25 cellular contexts compared by ENCODE assay signal in genomic region chr18:31273812-31274527, GRCh38. TPM values are rescaled to one million over a fixed set of nuclear protein-coding genes. Genes with fewer than 3 reads are reported as not detected.
DNase-seq lines count a peak whose midpoint lies in the region; ATAC-seq, FAIRE-seq and TF ChIP-seq lines count a peak whose summit lies in the region.
"Had no signal": no experiment of that assay in that cellular context is flagged by ENCODE, and none has a peak within 500 bp of the region (broad histone marks: within the 10 kb centered on the region; RNA-seq: fewer than 3 reads in every experiment).

No MANE protein-coding gene starts in this region.

- H3K4me2 ChIP-seq in GM12878 (ENCODE audit: control insufficient read depth, insufficient read depth), result no peak overlapping the region

- no peak for FAIRE-seq in GM12878 (lab: Jason Lieb, UNC)
- FAIRE-seq: HTR-8/SVneo had no signal

- no peaks in the 10 kb centered on the region for H3K27me3 ChIP-seq in GM12878 (replicated peaks in 1 of 2; ENCODE audit: control insufficient read depth in 2 of 2, insufficient read depth in 2 of 2, low read length in 1 of 2)
- H3K27me3 ChIP-seq in suprapubic skin, result no peaks in the 10 kb centered on the region
- H3K27me3 ChIP-seq in psoas muscle (ENCODE audit: insufficient read depth in 3 of 3, low read length in 2 of 3), result no peaks in the 10 kb centered on the region
- H3K27me3 ChIP-seq: sigmoid colon, SJCRH30 had no signal

- H2AFZ ChIP-seq in GM12878 (ENCODE audit: control insufficient read depth, low read depth, low read length), result no peak overlapping the region

- no peak overlapping the region for H3K9ac ChIP-seq in GM12878 (ENCODE audit: control insufficient read depth, insufficient read depth, low read length)

- no peak overlapping the region for H3K27ac ChIP-seq in GM12878 (ENCODE audit: control insufficient read depth, insufficient read depth)
- peak overlapping the region; percentile 78 for H3K27ac ChIP-seq in suprapubic skin
- H3K27ac ChIP-seq in psoas muscle, result no peak overlapping the region
- H3K27ac ChIP-seq: coronary artery, SJCRH30 had no signal

- 40% methylated on average over 5 of the region's 5 CpGs for WGBS in GM12878 (ENCODE audit: insufficient coverage, insufficient replicate concordance, low lambda C conversion rate, missing lambda C conversion rate)
- WGBS in suprapubic skin, result 42% methylated on average over 5 of the region's 5 CpGs
- 56 to 59% (median 56%) methylated on average over 5 of the region's 5 CpGs for WGBS in psoas muscle, 3 donors

- no TSS peak for BruUV-seq in GM12878 (replicated peaks; lab: Mats Ljungman, UMichigan)

- no peaks in the 10 kb centered on the region for H3K79me2 ChIP-seq in GM12878 (ENCODE audit: control insufficient read depth, insufficient read depth, low read length)

- TF ChIP-seq CTCF in GM12878 (IDR thresholded peaks at IDR 0.05 in 2 of 3, conservative IDR thresholded peaks at IDR 0.05 in 1 of 3; ENCODE audit: control insufficient read depth in 2 of 3, extremely low read depth in 1 of 3, insufficient read depth in 1 of 3, low read depth in 3 of 3, low read length in 3 of 3) (no peak; a peak in 1 of 6 replicates), suprapubic skin (IDR thresholded peaks at IDR 0.05) (no peak), psoas muscle (IDR thresholded peaks at IDR 0.05) (no peak)

- H3K4me3 ChIP-seq in GM12878 (no peak overlapping the region), suprapubic skin (peak overlapping the region; percentile 4), psoas muscle (no peak overlapping the region)
- H3K4me3 ChIP-seq: coronary artery, sigmoid colon, SJCRH30 had no signal

- CTCF ChIA-PET in GM12878 (lab: Yijun Ruan, JAX), result no interaction called here

- intact Hi-C loops in GM12878 (cut with micrococcal nuclease; ENCODE audit: unreplicated experiment) (no loop called here), psoas muscle (cut with DNase I) (no loop called here)

- ATAC-seq in GM12878 (no peak), left lobe of liver (peak; percentile 80), GM18909 (IDR thresholded peaks at IDR 0.05; ENCODE audit: poor library complexity, unreplicated experiment) (no peak), psoas muscle (no peak)
- ATAC-seq: activated naive CD4-positive, alpha-beta T cell treated with anti-CD3 and anti-CD28 coated beads, Interleukin-2, amount 50 U/mL, for 72 hours; activated T-cell treated with anti-CD3 and anti-CD28 coated beads, Interleukin-2, amount 50 U/mL, for 4 hours; T-helper 17 cell; WTC11 had no signal

- peak in 2 of 3 experiments; percentile 8 to 67 for DNase-seq in NCI-H1417 (lab: John Stamatoyannopoulos, UW)
- no peak for DNase-seq in NCI-H1417 treated with DMSO at 0.1 percent for 48 hours (lab: John Stamatoyannopoulos, UW)
- no peak for DNase-seq in GM12878 (ENCODE audit: low read depth, low spot score)
- no peak for DNase-seq in left lobe of liver (ENCODE audit: low spot score)
- no peak for DNase-seq in suprapubic skin (ENCODE audit: low spot score in 2 of 2)
- DNase-seq in psoas muscle, result no peak
- no peak for DNase-seq in iPS-NIHi11 (ENCODE audit: low spot score)
- DNase-seq: activated CD4-positive, alpha-beta memory T cell treated with anti-CD3 and anti-CD28 coated beads, Interleukin-2, amount 10 ng/mL, durations not matched to agents 7 days and 5 days; activated T-cell treated with anti-CD3 and anti-CD28 coated beads, Interleukin-2, amount 50 U/mL, for 4 hours; DMS79 treated with DMSO at 0.1 percent for 48 hours; kidney glomerular epithelial cell; NCI-H187; nucleus accumbens; sigmoid colon; T-helper 17 cell had no signal

- H4K20me1 ChIP-seq in GM12878 (ENCODE audit: control insufficient read depth, insufficient read depth), result no peaks in the 10 kb centered on the region

- SMC1A ChIA-PET in GM12878 (lab: Charles Lee; ENCODE audit: uncharacterized antibody, unreplicated experiment), result interaction anchor here (0.8 kb wide), 1 partner anchor 11 kb away, joined by 3 read pairs; no protein-coding TSS in a partner anchor

- 0 out of 2 replicates have a peak, but pooled peaks have one; percentile 18 for TF ChIP-seq RAD21 in GM12878 (IDR thresholded peaks at IDR 0.05; ENCODE audit: insufficient read depth, low read depth, low read length)

- H3K9me3 ChIP-seq in GM12878 (replicated peaks; ENCODE audit: control insufficient read depth, insufficient read depth, low read length), result no peaks in the 10 kb centered on the region; the same call in 2 of the 3 replicates
- no peaks in the 10 kb centered on the region for H3K9me3 ChIP-seq in suprapubic skin
- no peaks in the 10 kb centered on the region for H3K9me3 ChIP-seq in psoas muscle
- H3K9me3 ChIP-seq: sigmoid colon, SJCRH30 had no signal

- RAD21 ChIA-PET in GM12878 (lab: Charles Lee; ENCODE audit: unreplicated experiment), result no interaction called here

- TF ChIP-seq POLR2A in GM12878 (IDR thresholded peaks at IDR 0.05; ENCODE audit: low read depth, low read length), result no peak
- no peak for TF ChIP-seq POLR2A in suprapubic skin (IDR thresholded peaks at IDR 0.05)

- in situ Hi-C loops in GM12878 (cut with MboI), result no loop called here

- POLR2A ChIA-PET in GM12878 (lab: Charles Lee), result no interaction called here

- TF ChIP-seq EP300 in GM12878 (IDR thresholded peaks at IDR 0.05; ENCODE audit: borderline replicate concordance in 1 of 2, control insufficient read depth in 1 of 2, low read depth in 2 of 2, low read length in 2 of 2) (no peak), suprapubic skin (IDR thresholded peaks at IDR 0.05) (no peak)

- peaks cover 1% of the 10 kb centered on the region for H3K4me1 ChIP-seq in GM12878 (ENCODE audit: control insufficient read depth, insufficient read depth, low read length)
- peaks cover 43% of the 10 kb centered on the region for H3K4me1 ChIP-seq in suprapubic skin
- no peaks in the 10 kb centered on the region for H3K4me1 ChIP-seq in psoas muscle
- H3K4me1 ChIP-seq: sigmoid colon, SJCRH30 had no signal

- H3K36me3 ChIP-seq in GM12878 (ENCODE audit: control insufficient read depth in 2 of 2, insufficient read depth in 2 of 2, low read length in 1 of 2) (no peaks in the 10 kb centered on the region), suprapubic skin (no peaks in the 10 kb centered on the region), psoas muscle (ENCODE audit: insufficient read depth in 1 of 2, low read depth in 1 of 2) (no peaks in the 10 kb centered on the region)
- H3K36me3 ChIP-seq: sigmoid colon, SJCRH30 had no signal

TF ChIP-seq in GM12878, 131 proteins besides CTCF, POLR2A, EP300 and RAD21:
- no peak for TF ChIP-seq RCOR1 (conservative IDR thresholded peaks at IDR 0.05; ENCODE audit: low read depth, low read length)
- no peak for TF ChIP-seq ZNF384 (IDR thresholded peaks at IDR 0.05; ENCODE audit: borderline replicate concordance, low read depth, low read length)
- no peak for TF ChIP-seq YBX1 (IDR thresholded peaks at IDR 0.05)
- no peak for TF ChIP-seq ZZZ3 (IDR thresholded peaks at IDR 0.05; ENCODE audit: control insufficient read depth, insufficient read length, low read depth)
- no peak for TF ChIP-seq CBX3 (IDR thresholded peaks at IDR 0.05; ENCODE audit: borderline replicate concordance, low read depth)

RNA-seq across cellular contexts. Expression of gene DSG1, which starts 44.0 kb away (rescaled TPM):
- not detected in 2 replicates for total RNA-seq in GM12878 (2013; cell fraction: nucleolus; rRNA removed)
- 4.9 and 5.2 TPM in 2 replicates for total RNA-seq in GM12878 (2014; rRNA removed)
- 4.5 and 5.0 TPM in 2 replicates for total RNA-seq in GM12878 (2014; rRNA removed; fragmentation: Illumina TruSeq; extraction: Trizol)
- total RNA-seq in GM12878 (2021), result 2.8 and 3.9 TPM in 2 replicates
- 0.04 TPM for polyA plus RNA-seq in GM12878 (2011; ENCODE audit: low read depth)
- polyA plus RNA-seq in GM12878 (2011; rRNA removed), result 0.10 TPM in 1 of 2 replicates, not detected in the other
- not detected in 2 replicates for polyA plus RNA-seq in GM12878 (2011; cell fraction: cytosol; rRNA removed)
- polyA plus RNA-seq in GM12878 (2011; cell fraction: nucleus; rRNA removed), result not detected in 2 replicates
- 0.10 TPM in 1 of 2 replicates, not detected in the other for polyA plus RNA-seq in GM12878 (2012)
- polyA plus RNA-seq in GM12878 (2014; fragmentation: Illumina TruSeq; extraction: Trizol), result 3.6 and 4.6 TPM in 2 replicates
- polyA plus RNA-seq in GM12878 (2014; fragmentation: Nextera tagmentation; extraction: Ambion mirVana), result under 1 TPM; 0.48 to 0.71 TPM
- 1.7 and 2.0 TPM in 2 replicates for polyA plus RNA-seq in GM12878 (2014; rRNA removed)
- 1 to 10 TPM; 2.3 to 3.5 TPM for polyA plus RNA-seq in GM12878 (2016; fragmentation: Nextera tagmentation; extraction: Ambion mirVana)
- not detected in 2 replicates for polyA minus RNA-seq in GM12878 (2011; rRNA and poly(A)+ RNA removed)
- polyA minus RNA-seq in GM12878 (2011; cell fraction: cytosol; rRNA and poly(A)+ RNA removed), result not detected in 2 replicates
- polyA minus RNA-seq in GM12878 (2011; cell fraction: nucleus; rRNA and poly(A)+ RNA removed), result not detected in 2 replicates
- 2.5 TPM for total RNA-seq in left lobe of liver
- 1,000 to 10,000 TPM in 3 of 4 donors, 100 to 1,000 TPM in 1; 693 to 1,832 (median 1,713) TPM for total RNA-seq in suprapubic skin
- not detected for total RNA-seq in psoas muscle
- not detected for polyA plus RNA-seq in psoas muscle
- total RNA-seq: A673; activated CD4-positive, alpha-beta memory T cell treated with anti-CD3 and anti-CD28 coated beads, Interleukin-2, amount 10 ng/mL, durations not matched to agents 7 days and 5 days; activated naive CD4-positive, alpha-beta T cell treated with anti-CD3 and anti-CD28 coated beads, Interleukin-2, amount 50 U/mL, for 72 hours; activated T-cell treated with anti-CD3 and anti-CD28 coated beads, Interleukin-2, amount 50 U/mL, for 4 hours; fibroblast of villous mesenchyme; OCI-LY7; sigmoid colon; SJCRH30; T-helper 17 cell had no signal
- polyA plus RNA-seq: CD14-positive monocyte, sigmoid colon had no signal

Comparison
In these comparisons a context has a peak if more than half of its experiments do, and no peak if none do; other contexts are left out.
1. DNase-seq: peak in NCI-H1417 (2 of 3); none in NCI-H1417 treated with DMSO at 0.1 percent for 48 hours (single experiment), GM12878 (single experiment), left lobe of liver (single experiment), suprapubic skin (0 of 2), psoas muscle (0 of 2) and iPS-NIHi11 (single experiment).
2. RNA of gene DSG1, which starts 44.0 kb away (total RNA-seq): 693 to 1,832 TPM in suprapubic skin; 2.8 to 5.2 TPM in GM12878, 2.5 TPM in left lobe of liver (single experiment) and not detected in psoas muscle; every median in the first group is over 100 times any median in the second.